Comparison of ENCODE assay signal across 1 cellular context in genomic region chr3:159416854-159417253, GRCh38.
TF ChIP-seq lines count a peak whose summit lies in the region.

No MANE protein-coding gene starts in this region.

TF ChIP-seq in IMR-90, 13 proteins besides CTCF, POLR2A, EP300 and RAD21 (continued from another document):
- no peak for TF ChIP-seq RFX5 (IDR thresholded peaks at IDR 0.05; ENCODE audit: low read depth, low read length)
- no peak for TF ChIP-seq USF2 (IDR thresholded peaks at IDR 0.05; ENCODE audit: low read depth, low read length)
- no peak for TF ChIP-seq RCOR1 (IDR thresholded peaks at IDR 0.05; ENCODE audit: insufficient replicate concordance, low read length)
- no peak for TF ChIP-seq CEBPB (IDR thresholded peaks at IDR 0.05; ENCODE audit: low read depth, low read length)
- TF ChIP-seq MXI1 (IDR thresholded peaks at IDR 0.05; ENCODE audit: borderline replicate concordance, low read depth, low read length): no peak
- no peak for TF ChIP-seq FOS (IDR thresholded peaks at IDR 0.05; ENCODE audit: low read depth, low read length)
- TF ChIP-seq ELK1 (IDR thresholded peaks at IDR 0.05; ENCODE audit: borderline replicate concordance, low read depth, low read length): no peak
- no peak for TF ChIP-seq CHD1 (IDR thresholded peaks at IDR 0.05; ENCODE audit: low read depth, low read length)
- no peak for TF ChIP-seq SMC3 (IDR thresholded peaks at IDR 0.05; ENCODE audit: low read depth, low read length)
- no peak for TF ChIP-seq NFE2L2 (IDR thresholded peaks at IDR 0.05; ENCODE audit: low read depth, low read length)
- TF ChIP-seq BHLHE40 (IDR thresholded peaks at IDR 0.05; ENCODE audit: low read depth, low read length): no peak
- no peak for TF ChIP-seq MAZ (IDR thresholded peaks at IDR 0.05; ENCODE audit: borderline replicate concordance, low read depth, low read length)
